21 cellular contexts compared by ENCODE assay signal in the genomic region with DNA sequence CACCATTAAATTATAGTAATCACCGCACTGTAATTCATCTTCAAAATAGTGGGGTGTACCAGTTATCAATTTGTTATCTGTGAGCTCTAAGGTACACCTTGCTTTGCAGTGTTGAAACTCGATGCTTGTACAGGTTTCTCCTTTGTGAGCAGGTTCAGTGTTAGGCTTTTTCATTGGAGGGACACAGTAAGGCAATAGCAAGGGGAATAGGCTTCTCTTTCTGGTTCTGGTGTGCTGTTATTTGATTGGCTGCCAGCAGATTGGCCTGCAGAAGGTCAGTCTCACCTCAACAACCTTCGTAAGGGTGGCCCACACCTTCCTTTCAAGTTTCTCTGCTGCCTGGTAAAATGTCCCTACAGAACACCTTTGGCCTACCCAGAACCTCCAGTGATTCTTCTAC.
DNase-seq lines count a peak whose midpoint lies in the region; ATAC-seq, FAIRE-seq and TF ChIP-seq lines count a peak whose summit lies in the region.
"Had no signal": no experiment of that assay in that cellular context is flagged by ENCODE, and none has a peak within 500 bp of the region (broad histone marks: within the 10 kb centered on the region; RNA-seq: fewer than 3 reads in every experiment).

No MANE protein-coding gene starts in this region.

- H4K20me1 ChIP-seq in H9 (ENCODE audit: control insufficient read depth, insufficient read depth, insufficient read length) (no peaks in the 10 kb centered on the region), astrocyte (ENCODE audit: insufficient read depth, low read length) (no peaks in the 10 kb centered on the region)
- H4K20me1 ChIP-seq: BLaER1 treated with 17β-estradiol and CSF1 and Interleukin-3, amounts not matched to agents 10 nM and 100 nM had no signal

- H3K4me3 ChIP-seq in left ventricle myocardium inferior (no peak overlapping the region), astrocyte (ENCODE audit: insufficient read depth, low read depth, low read length) (no peak overlapping the region), lower leg skin (ENCODE audit: low read depth, poor library complexity, severe bottlenecking) (no peak overlapping the region)
- H3K4me3 ChIP-seq: BLaER1 treated with 17β-estradiol and CSF1 and Interleukin-3, amounts not matched to agents 10 nM and 100 nM; GM23248 had no signal

- H3K4me1 ChIP-seq in left ventricle myocardium inferior (peaks cover 29% of the 10 kb centered on the region), H9 (ENCODE audit: insufficient read depth, low read length) (no peaks in the 10 kb centered on the region), astrocyte (ENCODE audit: insufficient read depth, low read length) (peaks cover 6% of the 10 kb centered on the region)
- H3K4me1 ChIP-seq: BLaER1 treated with 17β-estradiol and CSF1 and Interleukin-3, amounts not matched to agents 10 nM and 100 nM had no signal

- intact Hi-C loops in left ventricle myocardium superior (cut with micrococcal nuclease) (no loop called here), left ventricle myocardium inferior (cut with micrococcal nuclease) (no loop called here), Calu3 (cut with micrococcal nuclease; ENCODE audit: unreplicated experiment) (no loop called here), lower leg skin (cut with DNase I; ENCODE audit: low total_unique reads) (no loop called here)

- H3K27me3 ChIP-seq in left ventricle myocardium inferior (ENCODE audit: low read depth) (no peaks in the 10 kb centered on the region), H9 (ENCODE audit: insufficient read depth, low read length) (no peaks in the 10 kb centered on the region), astrocyte (ENCODE audit: insufficient read depth, low read length) (no peaks in the 10 kb centered on the region)
- H3K27me3 ChIP-seq: BLaER1 treated with 17β-estradiol and CSF1 and Interleukin-3, amounts not matched to agents 10 nM and 100 nM had no signal

- ATAC-seq in left ventricle myocardium superior, result peak; percentile 38
- ATAC-seq: CD8-positive, alpha-beta T cell; HCT116 had no signal

- H3K9me3 ChIP-seq in left ventricle myocardium inferior (replicated peaks) (no peaks in the 10 kb centered on the region), H9 (ENCODE audit: control insufficient read depth, low read depth, low read length) (no peaks in the 10 kb centered on the region), astrocyte (ENCODE audit: insufficient read depth, low read depth, low read length) (no peaks in the 10 kb centered on the region)
- H3K9me3 ChIP-seq: BLaER1 treated with 17β-estradiol and CSF1 and Interleukin-3, amounts not matched to agents 10 nM and 100 nM had no signal

- H3K4me1 Mint-ChIP-seq in H9, result peaks cover 3 to 4% of the 10 kb centered on the region in 2 experiments; a peak in 2 of 4 replicates
- peaks cover 15% of the 10 kb centered on the region for H3K4me1 Mint-ChIP-seq in astrocyte (ENCODE audit: low read depth, unreplicated experiment)
- H3K4me1 Mint-ChIP-seq in nephron progenitor cell, result no peaks in the 10 kb centered on the region
- no peaks in the 10 kb centered on the region for H3K4me1 Mint-ChIP-seq in Calu3 (ENCODE audit: low read depth, unreplicated experiment)
- H3K4me1 Mint-ChIP-seq: B cell had no signal

- no peak overlapping the region for H4K91ac ChIP-seq in H9 (ENCODE audit: insufficient read length, low read depth, low read length)

- H3K27ac Mint-ChIP-seq in H9, result peak overlapping the region; percentile 31 to 84 (median 68); a peak in 5 of 7 replicates
- H3K27ac Mint-ChIP-seq in astrocyte (ENCODE audit: unreplicated experiment), result no peak overlapping the region
- H3K27ac Mint-ChIP-seq in nephron progenitor cell, result peak overlapping the region; percentile 18
- no peak overlapping the region for H3K27ac Mint-ChIP-seq in Calu3 (ENCODE audit: unreplicated experiment)
- H3K27ac Mint-ChIP-seq: B cell; CD8-positive, alpha-beta T cell; HFFc6 had no signal

- H2BK120ac ChIP-seq in H9 (ENCODE audit: low read depth, low read length, poor library complexity, severe bottlenecking), result no peak overlapping the region

- DNase-seq in left ventricle myocardium superior, result no peak
- DNase-seq in left ventricle myocardium inferior, result no peak
- DNase-seq in H9, result no peak
- DNase-seq in astrocyte (ENCODE audit: low read depth), result no peak
- DNase-seq in nephron progenitor cell, result no peak
- DNase-seq in Calu3, result no peak
- no peak for DNase-seq in lower leg skin (ENCODE audit: low spot score in 2 of 2)
- DNase-seq: CD8-positive, alpha-beta T cell; COR-L47; DMS79; GDM1; HFFc6; IMR-90 had no signal

- no peak overlapping the region for H2BK20ac ChIP-seq in H9 (ENCODE audit: low read depth, low read length, poor library complexity, severe bottlenecking)

- H3K79me2 ChIP-seq in H9 (ENCODE audit: insufficient read depth, low read length), result no peaks in the 10 kb centered on the region
- H3K79me2 ChIP-seq in astrocyte (ENCODE audit: insufficient read depth, low read length), result no peaks in the 10 kb centered on the region

- no peak overlapping the region for H3K18ac ChIP-seq in H9 (ENCODE audit: insufficient read length, low read depth, low read length)

- no peaks in the 10 kb centered on the region for H3K9me3 Mint-ChIP-seq in H9
- H3K9me3 Mint-ChIP-seq in astrocyte (ENCODE audit: unreplicated experiment), result no peaks in the 10 kb centered on the region
- H3K9me3 Mint-ChIP-seq in nephron progenitor cell, result no peaks in the 10 kb centered on the region
- no peaks in the 10 kb centered on the region for H3K9me3 Mint-ChIP-seq in Calu3 (ENCODE audit: low read depth, unreplicated experiment)
- H3K9me3 Mint-ChIP-seq: CD8-positive, alpha-beta T cell had no signal

- no peak overlapping the region for H2AK5ac ChIP-seq in H9 (ENCODE audit: insufficient read length, low read length)

- no peak overlapping the region for H3K27ac ChIP-seq in left ventricle myocardium inferior (replicated peaks)
- H3K27ac ChIP-seq in H9 (ENCODE audit: insufficient read length, low read depth, low read length), result no peak overlapping the region
- no peak overlapping the region for H3K27ac ChIP-seq in astrocyte (ENCODE audit: low read depth, low read length)
- H3K27ac ChIP-seq: BLaER1 treated with 17β-estradiol and CSF1 and Interleukin-3, amounts not matched to agents 10 nM and 100 nM; GM23248 had no signal

- TF ChIP-seq POLR2A in lower leg skin (IDR thresholded peaks at IDR 0.05), result no peak

- no peak overlapping the region for H3K4ac ChIP-seq in H9 (ENCODE audit: low read depth, low read length)

- H3K56ac ChIP-seq in H9 (ENCODE audit: insufficient read length, low read depth, low read length), result no peak overlapping the region

- H3K23me2 ChIP-seq in H9 (ENCODE audit: insufficient read length, low read depth, low read length, poor library complexity, severe bottlenecking), result no peaks in the 10 kb centered on the region

- no peak overlapping the region for H3K14ac ChIP-seq in H9 (ENCODE audit: insufficient read depth, low read length)

- H2BK5ac ChIP-seq in H9 (ENCODE audit: insufficient read length, low read length), result no peak overlapping the region

- no peak for FAIRE-seq in astrocyte (lab: Jason Lieb, UNC)
- FAIRE-seq: GM12892, GM18507, H54, HTR-8/SVneo had no signal

- H2AFZ ChIP-seq in H9 (ENCODE audit: low read length) (no peak overlapping the region), astrocyte (ENCODE audit: low read depth, low read length) (no peak overlapping the region)
- H2AFZ ChIP-seq: GM23248 had no signal

- H3K27me3 Mint-ChIP-seq in H9 (ENCODE audit: low read depth) (no peaks in the 10 kb centered on the region), astrocyte (ENCODE audit: low read depth, unreplicated experiment) (no peaks in the 10 kb centered on the region), nephron progenitor cell (ENCODE audit: low read depth, poor library complexity) (no peaks in the 10 kb centered on the region), Calu3 (ENCODE audit: unreplicated experiment) (no peaks in the 10 kb centered on the region)
- H3K27me3 Mint-ChIP-seq: B cell had no signal

- CTCF ChIA-PET in Calu3 (lab: Charles Lee), result no interaction called here

- H2BK15ac ChIP-seq in H9 (ENCODE audit: low read depth, low read length), result no peak overlapping the region

- no peak overlapping the region for H4K8ac ChIP-seq in H9 (replicated peaks; ENCODE audit: insufficient read length, low read depth, low read length)

- no peak overlapping the region for H3K23ac ChIP-seq in H9 (ENCODE audit: insufficient read length, low read depth, low read length)

- H4K5ac ChIP-seq in H9 (ENCODE audit: insufficient read length, low read depth, low read length), result no peak overlapping the region

- H3K4me2 ChIP-seq in H9 (ENCODE audit: insufficient read depth, insufficient read length, low read length) (no peak overlapping the region), astrocyte (ENCODE audit: low read length) (no peak overlapping the region)
- H3K4me2 ChIP-seq: BLaER1 treated with 17β-estradiol and CSF1 and Interleukin-3, amounts not matched to agents 10 nM and 100 nM had no signal

- H2BK12ac ChIP-seq in H9 (ENCODE audit: insufficient read length, low read depth, low read length), result no peak overlapping the region

- H3K9ac ChIP-seq in H9 (ENCODE audit: extremely low read depth, insufficient read length, low read length), result no peak overlapping the region
- H3K9ac ChIP-seq in astrocyte (ENCODE audit: low read length), result no peak overlapping the region
- H3K9ac ChIP-seq: BLaER1 treated with 17β-estradiol and CSF1 and Interleukin-3, amounts not matched to agents 10 nM and 100 nM; GM23248 had no signal

- H3T11ph ChIP-seq in H9 (ENCODE audit: low read length), result no peak overlapping the region

- H3K36me3 ChIP-seq in left ventricle myocardium inferior (peaks cover 22% of the 10 kb centered on the region), astrocyte (ENCODE audit: insufficient read depth, low read length) (peaks cover 10% of the 10 kb centered on the region)

- BruUV-seq in Calu3 (replicated peaks; lab: Mats Ljungman, UMichigan), result no TSS peak

- no CpG with 5 or more reads among the region's 3 CpGs for WGBS in H9 (ENCODE audit: extremely low coverage, insufficient read length, low lambda C conversion rate)
- WGBS in lower leg skin, 2 donors, result 95 to 97% methylated on average over 3 of the region's 3 CpGs

- H3K36me3 Mint-ChIP-seq in H9 (ENCODE audit: insufficient read depth in 1 of 3, low read depth in 3 of 3) (peaks cover 0 to 2% (median 0%) of the 10 kb centered on the region in 3 experiments; a peak in 2 of 7 replicates), astrocyte (ENCODE audit: low read depth, unreplicated experiment) (peaks cover 11% of the 10 kb centered on the region), nephron progenitor cell (ENCODE audit: low read depth) (peaks cover 12% of the 10 kb centered on the region), Calu3 (ENCODE audit: insufficient read depth, unreplicated experiment) (no peaks in the 10 kb centered on the region)

- H3K4me3 Mint-ChIP-seq in H9 (no peak overlapping the region), astrocyte (ENCODE audit: unreplicated experiment) (peak overlapping the region; percentile 20), nephron progenitor cell (no peak overlapping the region), Calu3 (ENCODE audit: low read depth, unreplicated experiment) (no peak overlapping the region)
- H3K4me3 Mint-ChIP-seq: B cell; CD8-positive, alpha-beta T cell; HFFc6 had no signal

- H3K79me1 ChIP-seq in H9 (ENCODE audit: insufficient read depth, low read depth, low read length, poor library complexity, severe bottlenecking), result no peaks in the 10 kb centered on the region

- TF ChIP-seq CTCF in left ventricle myocardium inferior (IDR thresholded peaks at IDR 0.05; ENCODE audit: borderline replicate concordance) (no peak), H9 (conservative IDR thresholded peaks at IDR 0.05) (no peak), astrocyte (IDR thresholded peaks at IDR 0.05; ENCODE audit: insufficient read depth, low read depth, low read length) (no peak), nephron progenitor cell (IDR thresholded peaks at IDR 0.05) (no peak), Calu3 (IDR thresholded peaks at IDR 0.05; ENCODE audit: unreplicated experiment) (no peak), lower leg skin (IDR thresholded peaks at IDR 0.05) (no peak)

Comparison
In these comparisons a context has a peak if more than half of its experiments do, and no peak if none do; other contexts are left out.
1. H3K27ac Mint-ChIP-seq: peak in H9 (3 of 3) and nephron progenitor cell (single experiment); none in astrocyte (single experiment) and Calu3 (single experiment).